9 cellular contexts compared by ENCODE assay signal in the genomic region with DNA sequence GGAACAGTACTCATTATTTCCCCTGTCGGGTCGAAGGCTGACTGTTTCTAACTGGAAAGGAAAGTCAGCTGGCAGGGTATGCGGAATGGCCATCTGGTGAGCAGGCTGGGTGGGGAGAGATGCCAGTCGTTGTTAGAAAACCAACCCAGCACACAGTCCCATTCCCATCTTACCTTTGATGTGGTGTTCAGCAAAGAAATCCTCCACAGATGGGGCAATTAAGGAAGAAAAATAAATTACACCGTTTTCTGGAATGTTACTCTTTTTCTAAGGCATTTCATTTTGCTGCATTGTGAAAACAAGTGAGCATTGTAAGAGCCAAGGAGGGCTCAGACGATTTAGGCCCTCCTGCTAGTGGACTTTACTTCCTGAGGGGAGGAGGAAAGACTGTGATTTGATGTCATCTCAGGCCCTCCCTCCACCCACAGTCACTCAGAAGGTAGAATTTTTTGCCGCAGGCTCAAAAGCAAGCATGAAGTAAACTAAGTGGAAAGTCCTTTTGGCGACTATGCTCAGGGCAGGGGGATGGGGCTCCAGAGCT. TPM values are rescaled to one million over a fixed set of nuclear protein-coding genes. Genes with fewer than 3 reads are reported as not detected.
DNase-seq lines count a peak whose midpoint lies in the region; TF ChIP-seq lines count a peak whose summit lies in the region.
"Had no signal": no experiment of that assay in that cellular context is flagged by ENCODE, and none has a peak within 500 bp of the region (broad histone marks: within the 10 kb centered on the region; RNA-seq: fewer than 3 reads in every experiment).

A gene (minus strand): TSS at position 335 of the 541 bp plus-strand sequence. CDS start 1,703 bp downstream, outside the sequence.

- TF ChIP-seq POLR2A in vagina (IDR thresholded peaks at IDR 0.05), result no peak

- no peaks in the 10 kb centered on the region for H3K27me3 Mint-ChIP-seq in activated CD4-positive, alpha-beta T cell treated with anti-CD3 and anti-CD28 coated beads, Interleukin-2, amount 10 ng/mL, durations not matched to agents 7 days and 5 days
- no peaks in the 10 kb centered on the region for H3K27me3 Mint-ChIP-seq in endodermal cell (ENCODE audit: insufficient read depth)

- H3K9me3 ChIP-seq in endodermal cell (ENCODE audit: control insufficient read depth, low read length) (no peaks in the 10 kb centered on the region), mesodermal cell (ENCODE audit: control insufficient read depth, low read length) (no peaks in the 10 kb centered on the region), vagina (no peaks in the 10 kb centered on the region)

- 25 to 54% methylated on average over 6 to 7 of the region's 8 CpGs for WGBS in endodermal cell (ENCODE audit: insufficient coverage in 1 of 2, insufficient read length in 1 of 2), 2 experiments
- 9 to 20% methylated on average over 1 to 4 of the region's 8 CpGs for WGBS in mesodermal cell (ENCODE audit: insufficient coverage in 2 of 2), 2 experiments

- POLR2A ChIA-PET in activated CD4-positive, alpha-beta T cell treated with anti-CD3 and anti-CD28 coated beads, Interleukin-2, amount 10 ng/mL, durations not matched to agents 7 days and 5 days (lab: Charles Lee), result no interaction called here

- H3K27me3 ChIP-seq in endodermal cell (ENCODE audit: control insufficient read depth, insufficient read depth, low read length, poor library complexity, severe bottlenecking), result no peaks in the 10 kb centered on the region
- H3K27me3 ChIP-seq in vagina, result no peaks in the 10 kb centered on the region
- H3K27me3 ChIP-seq: BLaER1 had no signal

- no peak for DNase-seq in activated CD4-positive, alpha-beta T cell treated with anti-CD3 and anti-CD28 coated beads, Interleukin-2, amount 10 ng/mL, durations not matched to agents 7 days and 5 days
- DNase-seq in activated CD4-positive, alpha-beta T cell treated with anti-CD3 and anti-CD28 coated beads, Interleukin-2, amount 50 U/mL, for 1 hour, result no peak
- DNase-seq in endodermal cell, result peak; percentile 57
- DNase-seq in vagina (ENCODE audit: extremely low spot score in 2 of 2), result no peak
- DNase-seq in stimulated activated CD4-positive, alpha-beta T cell treated with anti-CD3 and anti-CD28 coated beads, Interleukin-12 subunit alpha, Interleukin-12 subunit beta, amount 100 ng/mL, for 4 hours, result no peak
- DNase-seq in activated CD4-positive, alpha-beta T cell treated with anti-CD3 and anti-CD28 coated beads, Interleukin-2, amount 50 U/mL, for 4 hours, result no peak
- DNase-seq in NCI-H2029 (lab: John Stamatoyannopoulos, UW), result no peak

- H3K36me3 Mint-ChIP-seq in activated CD4-positive, alpha-beta T cell treated with anti-CD3 and anti-CD28 coated beads, Interleukin-2, amount 10 ng/mL, durations not matched to agents 7 days and 5 days (ENCODE audit: low read depth), result peaks cover 16% of the 10 kb centered on the region
- H3K36me3 Mint-ChIP-seq in endodermal cell (ENCODE audit: low read depth), result peaks cover 9% of the 10 kb centered on the region

- H3K4me3 Mint-ChIP-seq in activated CD4-positive, alpha-beta T cell treated with anti-CD3 and anti-CD28 coated beads, Interleukin-2, amount 10 ng/mL, durations not matched to agents 7 days and 5 days, result no peak within 1 kb of the TSS
- no peak within 1 kb of the TSS for H3K4me3 Mint-ChIP-seq in endodermal cell

- no peak within 1 kb of the TSS for H3K9ac ChIP-seq in endodermal cell (ENCODE audit: extremely low read depth, low read length, poor library complexity, severe bottlenecking)
- H3K9ac ChIP-seq: BLaER1 had no signal

- H3K27ac ChIP-seq in endodermal cell (ENCODE audit: low read depth, low read length), result no peak within 1 kb of the TSS
- H3K27ac ChIP-seq in mesodermal cell (ENCODE audit: low read depth, low read length, severe bottlenecking), result peak within 1 kb of the TSS; percentile 74
- peak within 1 kb of the TSS; percentile 63 for H3K27ac ChIP-seq in vagina
- H3K27ac ChIP-seq: BLaER1 had no signal

- H3K4me1 ChIP-seq in endodermal cell (ENCODE audit: control insufficient read depth, insufficient read depth, low read length) (no peaks in the 10 kb centered on the region), mesodermal cell (ENCODE audit: control insufficient read depth, insufficient read depth, low read length, poor library complexity, severe bottlenecking) (peaks cover 26% of the 10 kb centered on the region), vagina (peaks cover 5% of the 10 kb centered on the region)

- H3K4me3 ChIP-seq in endodermal cell (ENCODE audit: low read length) (no peak within 1 kb of the TSS), mesodermal cell (ENCODE audit: extremely low read depth, insufficient read depth, low read length, poor library complexity, severe bottlenecking) (peak within 1 kb of the TSS; percentile 16), vagina (peak within 1 kb of the TSS; percentile 24 to 33)
- H3K4me3 ChIP-seq: BLaER1 had no signal

- peaks cover 12% of the 10 kb centered on the region for H3K4me1 Mint-ChIP-seq in activated CD4-positive, alpha-beta T cell treated with anti-CD3 and anti-CD28 coated beads, Interleukin-2, amount 10 ng/mL, durations not matched to agents 7 days and 5 days
- H3K4me1 Mint-ChIP-seq in endodermal cell, result peaks cover 13% of the 10 kb centered on the region

- intact Hi-C loops in vagina (cut with DNase I), result loop anchor here (2.0 kb wide), 1 partner anchor 34 kb away; no protein-coding TSS in a partner anchor

- TF ChIP-seq CTCF in endodermal cell (conservative IDR thresholded peaks at IDR 0.05) (no peak), vagina (IDR thresholded peaks at IDR 0.05) (no peak)

- peak within 1 kb of the TSS; percentile 59 for H3K27ac Mint-ChIP-seq in activated CD4-positive, alpha-beta T cell treated with anti-CD3 and anti-CD28 coated beads, Interleukin-2, amount 10 ng/mL, durations not matched to agents 7 days and 5 days
- peak within 1 kb of the TSS; percentile 50 for H3K27ac Mint-ChIP-seq in endodermal cell

- peaks cover 4% of the 10 kb centered on the region for H3K9me3 Mint-ChIP-seq in activated CD4-positive, alpha-beta T cell treated with anti-CD3 and anti-CD28 coated beads, Interleukin-2, amount 10 ng/mL, durations not matched to agents 7 days and 5 days
- peaks cover 5% of the 10 kb centered on the region for H3K9me3 Mint-ChIP-seq in endodermal cell

- H3K36me3 ChIP-seq in endodermal cell (ENCODE audit: control insufficient read depth, insufficient read depth, low read length) (peaks cover 9% of the 10 kb centered on the region), mesodermal cell (ENCODE audit: control insufficient read depth, insufficient read depth, low read length) (peaks cover 18% of the 10 kb centered on the region), vagina (no peaks in the 10 kb centered on the region)

- CTCF ChIA-PET in activated CD4-positive, alpha-beta T cell treated with anti-CD3 and anti-CD28 coated beads, Interleukin-2, amount 10 ng/mL, durations not matched to agents 7 days and 5 days (lab: Charles Lee), result no interaction called here

RNA-seq across cellular contexts. Expression of the gene that starts here (rescaled TPM):
- total RNA-seq in activated CD4-positive, alpha-beta T cell treated with anti-CD3 and anti-CD28 coated beads, Interleukin-2, amount 10 ng/mL, durations not matched to agents 7 days and 5 days, result under 1 TPM in 1 of 2 experiments, not detected in 1; 0.27 TPM
- total RNA-seq in endodermal cell (under 1 TPM; 0.55 to 0.86 TPM), vagina (6.4 TPM)
- 2.4 TPM for polyA plus RNA-seq in endodermal cell (2013, experiment 1 of 2)
- polyA plus RNA-seq in endodermal cell (2013, experiment 2 of 2), result 2.5 TPM
- polyA plus RNA-seq in mesodermal cell (2013, experiment 1 of 2), result 6.6 TPM
- polyA plus RNA-seq in mesodermal cell (2013, experiment 2 of 2), result 5.8 TPM
